2 cellular contexts compared by ENCODE assay signal in genomic region chr10:93218386-93218785, GRCh38.
TF ChIP-seq lines count a peak whose summit lies in the region.

No MANE protein-coding gene starts in this region.

TF ChIP-seq in liver, 16 proteins besides CTCF, POLR2A, EP300 and RAD21 (continued from another document):
- TF ChIP-seq REST (IDR thresholded peaks at IDR 0.05), result no peak

TF ChIP-seq in HepG2, 621 proteins besides CTCF, POLR2A, EP300 and RAD21 (continued from another document):
- TF ChIP-seq ZBTB3 (CRISPR knock-in tag; IDR thresholded peaks at IDR 0.05; ENCODE audit: borderline replicate concordance, low read depth), result no peak
- TF ChIP-seq HOXA7 (CRISPR knock-in tag; IDR thresholded peaks at IDR 0.05), result no peak
- TF ChIP-seq PBX2 (CRISPR knock-in tag; IDR thresholded peaks at IDR 0.05), result no peak
- TF ChIP-seq POGK (CRISPR knock-in tag; conservative IDR thresholded peaks at IDR 0.05), result no peak
- TF ChIP-seq SP4 (CRISPR knock-in tag; IDR thresholded peaks at IDR 0.05), result no peak
